In the genomic region with DNA sequence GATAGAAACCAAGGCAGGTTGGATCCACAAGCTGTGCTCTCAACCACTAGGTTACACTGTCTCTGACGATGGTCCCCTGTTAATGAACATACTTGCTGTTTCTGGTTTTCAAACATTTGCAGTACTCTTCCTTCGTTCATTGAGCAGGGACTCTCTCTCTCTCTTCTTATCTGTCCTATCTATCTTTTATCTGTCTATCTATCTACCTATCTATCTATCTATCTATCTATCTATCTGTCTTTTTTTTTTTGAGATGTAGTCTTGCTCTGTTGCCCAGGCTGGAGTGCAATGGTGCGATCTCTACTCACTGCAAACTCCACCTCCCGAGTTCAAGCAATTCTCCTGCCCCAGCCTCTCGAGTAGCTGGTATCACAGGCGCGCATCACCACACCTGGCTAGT, we compare ENCODE assay signal across 8 cellular contexts. TPM values are rescaled to one million over a fixed set of nuclear protein-coding genes. Genes with fewer than 3 reads are reported as not detected.
"Had no signal": no experiment of that assay in that cellular context is flagged by ENCODE, and none has a peak within 500 bp of the region (broad histone marks: within the 10 kb centered on the region; RNA-seq: fewer than 3 reads in every experiment).

No MANE protein-coding gene starts in this region.

- FAIRE-seq: G401.6, GM12878, GM12892, GM18507, GM19239 had no signal

- H3K4me3 ChIP-seq: GM12878 had no signal

- DNase-seq: GDM1, GF-D8 had no signal

- ATAC-seq: GM12878 had no signal

RNA-seq across cellular contexts. Expression of a gene that starts 9.4 kb away (rescaled TPM):
- total RNA-seq: G401, GM12878 had no signal
- polyA plus RNA-seq: GM12878 had no signal
